ENCODE assay signal across 8 cellular contexts in the genomic region with DNA sequence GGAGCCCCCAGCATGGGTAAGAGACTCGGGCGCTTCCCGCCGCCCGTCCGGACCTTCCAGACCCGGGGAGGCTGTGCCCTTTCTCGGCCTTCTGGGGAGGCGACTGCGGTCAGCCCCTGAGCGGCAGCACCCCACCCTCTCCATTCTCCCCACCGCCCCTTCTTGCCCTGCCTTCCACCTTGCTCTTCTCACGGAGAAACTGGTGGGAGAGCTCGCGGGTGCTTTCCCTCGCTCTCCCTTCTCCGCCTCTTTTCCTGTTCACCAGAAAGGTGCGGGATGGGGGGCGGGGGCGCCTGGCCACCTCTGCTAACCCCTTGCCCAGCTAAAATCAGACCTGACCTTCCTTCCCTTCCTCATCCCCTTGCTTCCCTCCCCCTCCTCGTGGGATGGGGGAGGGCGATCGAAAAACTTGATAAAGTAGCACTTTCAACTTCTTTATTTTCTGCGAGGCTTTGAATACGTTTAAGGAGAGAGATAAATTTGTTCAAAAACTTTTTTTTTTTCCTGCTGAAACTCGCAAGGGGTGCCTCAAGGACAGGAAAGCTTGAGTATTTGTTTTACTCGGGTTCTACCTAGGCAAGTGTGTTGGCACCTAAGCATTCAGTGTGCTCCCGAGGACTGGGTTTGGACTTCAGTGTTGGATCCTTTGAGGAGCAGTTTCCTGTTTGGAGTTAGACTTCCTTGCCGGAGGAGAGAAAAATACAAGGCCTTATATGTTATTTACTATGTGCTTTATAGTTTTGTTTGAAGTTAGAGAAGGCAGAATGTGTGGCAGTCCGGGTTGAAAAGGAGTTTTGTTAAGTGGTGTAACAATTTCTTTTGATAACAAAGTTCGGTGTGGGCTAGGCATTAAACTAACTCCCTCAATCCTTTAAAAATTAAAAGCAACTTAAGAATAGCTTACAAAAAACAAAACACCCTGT. TPM values are rescaled to one million over a fixed set of nuclear protein-coding genes. Genes with fewer than 3 reads are reported as not detected.
DNase-seq lines count a peak whose midpoint lies in the region; ATAC-seq and TF ChIP-seq lines count a peak whose summit lies in the region.

No MANE protein-coding gene starts in this region.

- H3K9me3 Mint-ChIP-seq in WTC11, result no peaks in the 10 kb centered on the region

- H3K27ac Mint-ChIP-seq in WTC11, result peak overlapping the region; percentile 96

- H3K4me3 ChIP-seq in neutrophil (ENCODE audit: low read depth in 1 of 2, low read length in 1 of 2), result peak overlapping the region; percentile 66 to 79

- no peaks in the 10 kb centered on the region for H3K9me3 ChIP-seq in neutrophil

- no peaks in the 10 kb centered on the region for H3K36me3 ChIP-seq in neutrophil

- peak overlapping the region; percentile 94 for H3K27ac ChIP-seq in foreskin keratinocyte
- no peak overlapping the region for H3K27ac ChIP-seq in neutrophil

- H3K27me3 ChIP-seq in foreskin keratinocyte (no peaks in the 10 kb centered on the region), neutrophil (peaks cover 12% of the 10 kb centered on the region)

- DNase-seq in EH (ENCODE audit: low read depth), result peak; percentile 48
- DNase-seq in KBM-7, result peak; percentile 73
- DNase-seq in WTC11 (ENCODE audit: low spot score), result no peak
- peak in 1 of 2 donors; percentile 36 for DNase-seq in foreskin keratinocyte
- no peak for DNase-seq in NCI-H187 (lab: John Stamatoyannopoulos, UW)
- DNase-seq in activated CD4-positive, CD25-positive, alpha-beta regulatory T cell treated with anti-CD3 and anti-CD28 coated beads, Interleukin-2, amount 50 U/mL, for 72 hours, result no peak

- in situ Hi-C loops in KBM-7 (cut with MboI; ENCODE audit: low pct_unique_long_range_greater_than_20kb, low sequenced_read_pairs), result no loop called here

- H3K4me1 Mint-ChIP-seq in WTC11, result peaks cover 46% of the 10 kb centered on the region

- CTCF ChIA-PET in WTC11 (lab: Charles Lee), result interaction anchor here (0.5 to 2.1 kb wide), 5 partner anchors 10 to 155 kb away, joined by 3 to 9 read pairs (median 6); no protein-coding TSS in a partner anchor

- H3K4me3 Mint-ChIP-seq in WTC11, result peak overlapping the region; percentile 96

- H3K4me1 ChIP-seq in foreskin keratinocyte (peaks cover 10% of the 10 kb centered on the region), neutrophil (ENCODE audit: control insufficient read depth in 1 of 2, insufficient read depth in 1 of 2, low read depth in 1 of 2, low read length in 1 of 2) (peaks cover 9 to 11% of the 10 kb centered on the region in 2 experiments)

- TF ChIP-seq CTCF in WTC11 (IDR thresholded peaks at IDR 0.05) (no peak), foreskin keratinocyte (conservative IDR thresholded peaks at IDR 0.05) (no peak), neutrophil (IDR thresholded peaks at IDR 0.05) (no peak)

- ATAC-seq in GM21515 (IDR thresholded peaks at IDR 0.05; ENCODE audit: unreplicated experiment) (peak; percentile 37), WTC11 (peak; percentile 4; the same call in 1 of the 2 replicates), foreskin keratinocyte (peak; percentile 47)

- POLR2A ChIA-PET in WTC11 (lab: Charles Lee), result interaction anchor here (0.6 to 2.0 kb wide), 6 partner anchors 9 to 129 kb away, joined by 3 to 14 read pairs (median 4); no protein-coding TSS in a partner anchor

- peaks cover 3% of the 10 kb centered on the region; the same call in 1 of the 2 replicates for H3K36me3 Mint-ChIP-seq in WTC11

- H3K27me3 Mint-ChIP-seq in WTC11 (ENCODE audit: low read depth), result no peaks in the 10 kb centered on the region

TF ChIP-seq in WTC11, 78 proteins besides CTCF, POLR2A, EP300 and RAD21:
- TF ChIP-seq, protein P1, sequence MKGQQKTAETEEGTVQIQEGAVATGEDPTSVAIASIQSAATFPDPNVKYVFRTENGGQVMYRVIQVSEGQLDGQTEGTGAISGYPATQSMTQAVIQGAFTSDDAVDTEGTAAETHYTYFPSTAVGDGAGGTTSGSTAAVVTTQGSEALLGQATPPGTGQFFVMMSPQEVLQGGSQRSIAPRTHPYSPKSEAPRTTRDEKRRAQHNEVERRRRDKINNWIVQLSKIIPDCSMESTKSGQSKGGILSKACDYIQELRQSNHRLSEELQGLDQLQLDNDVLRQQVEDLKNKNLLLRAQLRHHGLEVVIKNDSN (CRISPR knock-in tag; IDR thresholded peaks at IDR 0.05), result no peak
- 0 out of 2 replicates have a peak, but pooled peaks have one; percentile 11 for TF ChIP-seq TCF7 (CRISPR knock-in tag; IDR thresholded peaks at IDR 0.05; ENCODE audit: low read depth)
TF ChIP-seq in WTC11: peak in this region for 1.

RNA-seq across cellular contexts. Expression of a gene that starts 0.9 kb away (rescaled TPM):
- 62.3 to 77.0 TPM (median 62.3 TPM) in 3 replicates for total RNA-seq in WTC11 (2021)
- 40.4 and 43.4 TPM in 2 replicates for total RNA-seq in foreskin keratinocyte
- polyA plus RNA-seq in foreskin keratinocyte, result 9.2 and 10.9 TPM in 2 replicates

Comparison
In these comparisons a context has a peak if more than half of its experiments do, and no peak if none do; other contexts are left out.
1. DNase-seq: peak in EH (single experiment) and KBM-7 (single experiment); none in WTC11 (single experiment), NCI-H187 (0 of 2) and activated CD4-positive, CD25-positive, alpha-beta regulatory T cell treated with anti-CD3 and anti-CD28 coated beads, Interleukin-2, amount 50 U/mL, for 72 hours (single experiment).
2. Peak in every context shown above with its lines, with median percentiles within 50 percentile points of each other: ATAC-seq.